19 cellular contexts compared by ENCODE assay signal in genomic region chr10:22414146-22414545, GRCh38.
DNase-seq lines count a peak whose midpoint lies in the region; ATAC-seq and TF ChIP-seq lines count a peak whose summit lies in the region.
"Had no signal": no experiment of that assay in that cellular context is flagged by ENCODE, and none has a peak within 500 bp of the region (broad histone marks: within the 10 kb centered on the region; RNA-seq: fewer than 3 reads in every experiment).

No MANE protein-coding gene starts in this region.

- H3K9me3 ChIP-seq in H9 (ENCODE audit: control insufficient read depth, low read depth, low read length) = no peaks in the 10 kb centered on the region
- H3K9me3 ChIP-seq in OCI-LY3 (ENCODE audit: insufficient read depth, low read length) = no peaks in the 10 kb centered on the region
- H3K9me3 ChIP-seq: BLaER1, HAP-1 had no signal

- no peak overlapping the region for H2BK15ac ChIP-seq in H9 (ENCODE audit: low read depth, low read length)

- CTCF ChIA-PET in activated CD8-positive, alpha-beta T cell treated with anti-CD3 and anti-CD28 coated beads for 36 hours (lab: Charles Lee) = no interaction called here

- no peak overlapping the region for H4K91ac ChIP-seq in H9 (ENCODE audit: insufficient read length, low read depth, low read length)

- H3K79me2 ChIP-seq in H9 (ENCODE audit: insufficient read depth, low read length) (no peaks in the 10 kb centered on the region), OCI-LY3 (ENCODE audit: low read length) (no peaks in the 10 kb centered on the region)

- no peak overlapping the region for H2BK120ac ChIP-seq in H9 (ENCODE audit: low read depth, low read length, poor library complexity, severe bottlenecking)

- H3K36me3 Mint-ChIP-seq in H9 (ENCODE audit: insufficient read depth in 1 of 3, low read depth in 3 of 3) = peaks cover 0 to 9% (median 2%) of the 10 kb centered on the region in 3 experiments; a peak in 2 of 7 replicates
- H3K36me3 Mint-ChIP-seq in activated CD8-positive, alpha-beta T cell treated with anti-CD3 and anti-CD28 coated beads for 36 hours (ENCODE audit: low read depth) = no peaks in the 10 kb centered on the region
- H3K36me3 Mint-ChIP-seq: CD8-positive, alpha-beta memory T cell had no signal

- no peak overlapping the region for H3K14ac ChIP-seq in H9 (ENCODE audit: insufficient read depth, low read length)

- H3K79me1 ChIP-seq in H9 (ENCODE audit: insufficient read depth, low read depth, low read length, poor library complexity, severe bottlenecking) = no peaks in the 10 kb centered on the region

- H3K27me3 Mint-ChIP-seq in H9 (ENCODE audit: low read depth) = peaks cover 3% of the 10 kb centered on the region; the same call in 1 of the 2 replicates
- peaks cover 4% of the 10 kb centered on the region for H3K27me3 Mint-ChIP-seq in activated CD8-positive, alpha-beta T cell treated with anti-CD3 and anti-CD28 coated beads for 36 hours

- no peak overlapping the region for H3K18ac ChIP-seq in H9 (ENCODE audit: insufficient read length, low read depth, low read length)

- no CpG with 5 or more reads among the region's 3 CpGs for WGBS in H9 (ENCODE audit: extremely low coverage, insufficient read length, low lambda C conversion rate)

- H2BK20ac ChIP-seq in H9 (ENCODE audit: low read depth, low read length, poor library complexity, severe bottlenecking) = peak overlapping the region; percentile 45

- H4K20me1 ChIP-seq in H9 (ENCODE audit: control insufficient read depth, insufficient read depth, insufficient read length) (no peaks in the 10 kb centered on the region), OCI-LY3 (ENCODE audit: insufficient read depth, low read length) (no peaks in the 10 kb centered on the region)
- H4K20me1 ChIP-seq: BLaER1 had no signal

- H3K4me3 Mint-ChIP-seq in H9 = no peak overlapping the region
- H3K4me3 Mint-ChIP-seq in activated CD8-positive, alpha-beta T cell treated with anti-CD3 and anti-CD28 coated beads for 36 hours = no peak overlapping the region
- H3K4me3 Mint-ChIP-seq: B cell; CD4-positive, alpha-beta T cell; CD8-positive, alpha-beta memory T cell; GM23338 had no signal

- DNase-seq in H9 (no peak), astrocyte of the hippocampus (ENCODE audit: low read depth, low spot score) (peak; percentile 31), fibroblast of pulmonary artery (ENCODE audit: low read depth) (peak; percentile 19), D341Med (ENCODE audit: low spot score) (no peak), CD1c-positive myeloid dendritic cell (ENCODE audit: extremely low spot score) (no peak)
- no peak for DNase-seq in activated CD8-positive, alpha-beta T cell treated with anti-CD3 and anti-CD28 coated beads for 36 hours
- DNase-seq: CD4-positive, alpha-beta T cell; CD8-positive, alpha-beta memory T cell; DMS53; DMS79 treated with DMSO at 0.1 percent for 48 hours; GF-D8 had no signal

- intact Hi-C loops in activated CD8-positive, alpha-beta T cell treated with anti-CD3 and anti-CD28 coated beads for 36 hours (cut with micrococcal nuclease) = no loop called here

- H3K27ac Mint-ChIP-seq in H9 = no peak overlapping the region
- no peak overlapping the region for H3K27ac Mint-ChIP-seq in activated CD8-positive, alpha-beta T cell treated with anti-CD3 and anti-CD28 coated beads for 36 hours
- H3K27ac Mint-ChIP-seq: B cell; CD4-positive, alpha-beta T cell; CD8-positive, alpha-beta memory T cell; GM23338 had no signal

- H3K4me1 Mint-ChIP-seq in H9 = no peaks in the 10 kb centered on the region
- H3K4me1 Mint-ChIP-seq in activated CD8-positive, alpha-beta T cell treated with anti-CD3 and anti-CD28 coated beads for 36 hours (ENCODE audit: low read depth) = no peaks in the 10 kb centered on the region
- H3K4me1 Mint-ChIP-seq: B cell; CD8-positive, alpha-beta memory T cell; GM23338 had no signal

- H3K4me3 ChIP-seq in OCI-LY3 (ENCODE audit: low read length) (no peak overlapping the region), fibroblast of pulmonary artery (replicated peaks; ENCODE audit: low read depth, low read length) (no peak overlapping the region)
- H3K4me3 ChIP-seq: BLaER1, GM23338, HAP-1 had no signal

- H3K23me2 ChIP-seq in H9 (ENCODE audit: insufficient read length, low read depth, low read length, poor library complexity, severe bottlenecking) = no peaks in the 10 kb centered on the region

- TF ChIP-seq CTCF in H9 (conservative IDR thresholded peaks at IDR 0.05) (no peak), OCI-LY3 (IDR thresholded peaks at IDR 0.05; ENCODE audit: low read depth, low read length) (no peak), fibroblast of pulmonary artery (IDR thresholded peaks at IDR 0.05; ENCODE audit: low read length, missing control alignments) (no peak)
- no peak for TF ChIP-seq CTCF in activated CD8-positive, alpha-beta T cell treated with anti-CD3 and anti-CD28 coated beads for 36 hours (IDR thresholded peaks at IDR 0.05)

- H3K4me1 ChIP-seq in H9 (ENCODE audit: insufficient read depth, low read length) = no peaks in the 10 kb centered on the region
- H3K4me1 ChIP-seq in OCI-LY3 (ENCODE audit: low read length) = peaks cover 3% of the 10 kb centered on the region; the same call in 1 of the 2 replicates
- H3K4me1 ChIP-seq: BLaER1 had no signal

- H3K27me3 ChIP-seq in H9 (ENCODE audit: insufficient read depth, low read length) (no peaks in the 10 kb centered on the region), OCI-LY3 (ENCODE audit: low read depth, low read length) (no peaks in the 10 kb centered on the region)
- H3K27me3 ChIP-seq: BLaER1 had no signal

- ATAC-seq in HG03439 (IDR thresholded peaks at IDR 0.05; ENCODE audit: unreplicated experiment) = no peak
- no peak for ATAC-seq in activated CD8-positive, alpha-beta T cell treated with anti-CD3 and anti-CD28 coated beads for 36 hours
- ATAC-seq: GM23338 had no signal

- H3K23ac ChIP-seq in H9 (ENCODE audit: insufficient read length, low read depth, low read length) = no peak overlapping the region

- H3K56ac ChIP-seq in H9 (ENCODE audit: insufficient read length, low read depth, low read length) = no peak overlapping the region

- peaks cover 4 to 8% of the 10 kb centered on the region in 2 experiments; a peak in 4 of 5 replicates for H3K9me3 Mint-ChIP-seq in H9
- no peaks in the 10 kb centered on the region for H3K9me3 Mint-ChIP-seq in activated CD8-positive, alpha-beta T cell treated with anti-CD3 and anti-CD28 coated beads for 36 hours
- H3K9me3 Mint-ChIP-seq: CD4-positive, alpha-beta T cell; CD8-positive, alpha-beta memory T cell had no signal

- H3K4me2 ChIP-seq in H9 (ENCODE audit: insufficient read depth, insufficient read length, low read length) = no peak overlapping the region
- H3K4me2 ChIP-seq in OCI-LY3 (ENCODE audit: low read length) = peak overlapping the region; percentile 62; the same call in 1 of the 2 replicates
- H3K4me2 ChIP-seq: BLaER1, GM23338 had no signal

- no peak overlapping the region for H3K4ac ChIP-seq in H9 (ENCODE audit: low read depth, low read length)

- no peak overlapping the region for H4K8ac ChIP-seq in H9 (replicated peaks; ENCODE audit: insufficient read length, low read depth, low read length)

- no peak overlapping the region for H2BK12ac ChIP-seq in H9 (ENCODE audit: insufficient read length, low read depth, low read length)

- H3K36me3 ChIP-seq in OCI-LY3 (replicated peaks; ENCODE audit: low read depth, low read length) = no peaks in the 10 kb centered on the region
- H3K36me3 ChIP-seq: HAP-1 had no signal

- POLR2A ChIA-PET in activated CD8-positive, alpha-beta T cell treated with anti-CD3 and anti-CD28 coated beads for 36 hours (lab: Charles Lee) = no interaction called here

- H2AFZ ChIP-seq in H9 (ENCODE audit: low read length) = no peak overlapping the region
- no peak overlapping the region for H2AFZ ChIP-seq in OCI-LY3 (ENCODE audit: low read depth, low read length)
- H2AFZ ChIP-seq: GM23338 had no signal

- no peak overlapping the region for H3T11ph ChIP-seq in H9 (ENCODE audit: low read length)

- H4K5ac ChIP-seq in H9 (ENCODE audit: insufficient read length, low read depth, low read length) = no peak overlapping the region

- no peak overlapping the region for H2BK5ac ChIP-seq in H9 (ENCODE audit: insufficient read length, low read length)

- H2AK5ac ChIP-seq in H9 (ENCODE audit: insufficient read length, low read length) = no peak overlapping the region

- H3K27ac ChIP-seq in H9 (ENCODE audit: insufficient read length, low read depth, low read length) (no peak overlapping the region), OCI-LY3 (ENCODE audit: low read length) (no peak overlapping the region)
- H3K27ac ChIP-seq: 22Rv1, BLaER1, C4-2B had no signal

- H3K9ac ChIP-seq in H9 (ENCODE audit: extremely low read depth, insufficient read length, low read length) (no peak overlapping the region), OCI-LY3 (ENCODE audit: low read length) (no peak overlapping the region)
- H3K9ac ChIP-seq: BLaER1 had no signal

Comparison
In these comparisons a context has a peak if more than half of its experiments do, and no peak if none do; other contexts are left out.
1. DNase-seq: peak in astrocyte of the hippocampus (single experiment) and fibroblast of pulmonary artery (single experiment); none in H9 (single experiment), D341Med (single experiment), CD1c-positive myeloid dendritic cell (single experiment) and activated CD8-positive, alpha-beta T cell treated with anti-CD3 and anti-CD28 coated beads for 36 hours (single experiment).